ENCODE assay signal across 26 cellular contexts in genomic region chr9:100366121-100366520, GRCh38.
"Had no signal": no experiment of that assay in that cellular context is flagged by ENCODE, and none has a peak within 500 bp of the region (broad histone marks: within the 10 kb centered on the region; RNA-seq: fewer than 3 reads in every experiment).

No MANE protein-coding gene starts in this region.

- H3K9me3 Mint-ChIP-seq: effector memory CD8-positive, alpha-beta T cell had no signal

- ATAC-seq: effector memory CD8-positive, alpha-beta T cell; foreskin keratinocyte; gastrocnemius medialis; gastroesophageal sphincter; heart left ventricle; heart right ventricle had no signal

- H3K4me3 ChIP-seq: colonic mucosa, coronary artery, dorsolateral prefrontal cortex, esophagus muscularis mucosa, esophagus squamous epithelium, gastrocnemius medialis, gastroesophageal sphincter, heart left ventricle, heart right ventricle had no signal

- H3K4me1 ChIP-seq: colonic mucosa, esophagus muscularis mucosa, esophagus squamous epithelium, foreskin keratinocyte, gastrocnemius medialis, gastroesophageal sphincter, heart left ventricle, heart right ventricle had no signal

- H3K27ac Mint-ChIP-seq: dendritic cell treated with granulocyte-macrophage colony-stimulating factor and Interleukin-4, amounts not matched to agents 40 ng/mL and 50 ng/mL, for 4 days; effector memory CD8-positive, alpha-beta T cell had no signal

- H3K36me3 ChIP-seq: colonic mucosa, esophagus muscularis mucosa, esophagus squamous epithelium, gastrocnemius medialis, gastroesophageal sphincter, heart left ventricle, heart right ventricle had no signal

- FAIRE-seq: colon, endometrium, endothelial cell of umbilical vein, frontal cortex had no signal

- H3K27me3 ChIP-seq: colonic mucosa, dorsolateral prefrontal cortex, esophagus muscularis mucosa, esophagus squamous epithelium, foreskin keratinocyte, gastrocnemius medialis, gastroesophageal sphincter, heart left ventricle, heart right ventricle had no signal

- H3K27ac ChIP-seq: colonic mucosa, coronary artery, dorsolateral prefrontal cortex, epithelial cell of prostate, esophagus muscularis mucosa, esophagus squamous epithelium, foreskin keratinocyte, gastrocnemius medialis, gastroesophageal sphincter, heart left ventricle, heart right ventricle had no signal

- H3K9me3 ChIP-seq: colonic mucosa, esophagus muscularis mucosa, gastrocnemius medialis, gastroesophageal sphincter had no signal

- DNase-seq: colonic mucosa; cortex of kidney; dermis blood vessel endothelial cell; dorsolateral prefrontal cortex; effector CD4-positive, alpha-beta T cell; effector CD8-positive, alpha-beta T cell; effector memory CD4-positive, alpha-beta T cell; effector memory CD8-positive, alpha-beta T cell; esophagus squamous epithelium; foreskin fibroblast; foreskin keratinocyte; foreskin melanocyte; gastrocnemius medialis; glutamatergic neuron; head of caudate nucleus; heart left ventricle; heart right ventricle had no signal

- H3K27me3 Mint-ChIP-seq: dendritic cell treated with granulocyte-macrophage colony-stimulating factor and Interleukin-4, amounts not matched to agents 40 ng/mL and 50 ng/mL, for 4 days had no signal

- H3K4me3 Mint-ChIP-seq: dendritic cell treated with granulocyte-macrophage colony-stimulating factor and Interleukin-4, amounts not matched to agents 40 ng/mL and 50 ng/mL, for 4 days; effector memory CD8-positive, alpha-beta T cell had no signal
